In the genomic region with DNA sequence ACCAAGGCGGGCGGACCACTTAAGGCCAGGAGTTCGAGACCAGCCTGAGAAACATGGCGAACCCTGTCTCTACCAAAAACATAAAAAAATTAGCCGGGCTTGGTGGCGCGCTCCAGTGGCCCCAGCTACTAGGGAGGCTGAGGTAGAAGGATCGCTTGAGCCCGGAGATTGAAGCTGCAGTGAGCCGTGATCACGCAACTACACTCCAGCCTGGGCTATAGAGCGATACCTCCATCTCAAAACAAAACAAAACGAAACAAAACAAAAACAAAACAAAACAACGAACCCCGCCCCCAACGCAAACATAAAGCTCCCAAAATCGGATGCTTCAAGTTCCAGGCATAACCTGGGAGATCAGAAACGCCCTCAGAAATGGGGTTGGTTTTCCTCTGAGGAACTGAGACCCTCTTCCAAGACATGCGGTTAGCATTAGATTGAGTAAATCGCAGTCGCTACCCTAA, we compare ENCODE assay signal across 8 cellular contexts. TPM values are rescaled to one million over a fixed set of nuclear protein-coding genes. Genes with fewer than 3 reads are reported as not detected.
DNase-seq lines count a peak whose midpoint lies in the region; ATAC-seq and TF ChIP-seq lines count a peak whose summit lies in the region.

No MANE protein-coding gene starts in this region.

- 50 to 63% methylated on average over 6 to 21 of the region's 21 CpGs for WGBS in gastroesophageal sphincter (ENCODE audit: low coverage in 1 of 2), 2 donors

- H3K9me3 Mint-ChIP-seq in WTC11, result no peaks in the 10 kb centered on the region

- H3K4me1 Mint-ChIP-seq in WTC11, result peaks cover 17% of the 10 kb centered on the region

- H3K27ac ChIP-seq in gastroesophageal sphincter, result peak overlapping the region; percentile 75 to 97 (median 94)

- peak overlapping the region; percentile 100 for H3K27ac Mint-ChIP-seq in WTC11

- H3K4me3 ChIP-seq in H7 (ENCODE audit: insufficient read depth, low read depth, low read length) (peak overlapping the region; percentile 45), gastroesophageal sphincter (peak overlapping the region; percentile 54 to 79), skeletal muscle satellite cell (ENCODE audit: low read length) (peak overlapping the region; percentile 74)

- H3K4me1 ChIP-seq in gastroesophageal sphincter (peaks cover 0 to 37% (median 0%) of the 10 kb centered on the region in 3 donors), skeletal muscle satellite cell (ENCODE audit: control insufficient read depth, insufficient read depth, low read length) (peaks cover 11% of the 10 kb centered on the region)

- ATAC-seq in WTC11 (no peak), gastroesophageal sphincter (no peak), HG02763 (IDR thresholded peaks at IDR 0.05; ENCODE audit: unreplicated experiment) (no peak)

- TF ChIP-seq EP300 in gastroesophageal sphincter (IDR thresholded peaks at IDR 0.05), result no peak

- H3K36me3 ChIP-seq in H7 (replicated peaks; ENCODE audit: control insufficient read depth, insufficient read depth, low read length), result no peaks in the 10 kb centered on the region
- no peaks in the 10 kb centered on the region for H3K36me3 ChIP-seq in gastroesophageal sphincter
- no peaks in the 10 kb centered on the region for H3K36me3 ChIP-seq in skeletal muscle satellite cell (ENCODE audit: insufficient read depth, low read length)

- no peak for TF ChIP-seq CTCF in WTC11 (IDR thresholded peaks at IDR 0.05)
- no peak for TF ChIP-seq CTCF in gastroesophageal sphincter (IDR thresholded peaks at IDR 0.05)

- no peak for DNase-seq in H7
- DNase-seq in WTC11 (ENCODE audit: low spot score), result no peak
- no peak for DNase-seq in stimulated activated CD4-positive, alpha-beta T cell treated with anti-CD3 and anti-CD28 coated beads, Interleukin-4, amount 100 ng/mL, for 24 hours
- DNase-seq in SHP77 treated with DMSO at 0.1 percent for 48 hours (lab: John Stamatoyannopoulos, UW), result no peak
- no peak for DNase-seq in mucosa of gallbladder (ENCODE audit: low spot score)

- no peaks in the 10 kb centered on the region for H3K9me3 ChIP-seq in gastroesophageal sphincter
- H3K9me3 ChIP-seq in skeletal muscle satellite cell (replicated peaks; ENCODE audit: low read length), result no peaks in the 10 kb centered on the region

- no peak for TF ChIP-seq POLR2A in gastroesophageal sphincter (IDR thresholded peaks at IDR 0.05)

- no peaks in the 10 kb centered on the region for H3K27me3 ChIP-seq in H7 (ENCODE audit: control insufficient read depth, insufficient read depth, low read length)
- no peaks in the 10 kb centered on the region for H3K27me3 ChIP-seq in gastroesophageal sphincter
- no peaks in the 10 kb centered on the region for H3K27me3 ChIP-seq in skeletal muscle satellite cell (ENCODE audit: control insufficient read depth, insufficient read depth, low read length)

- H3K36me3 Mint-ChIP-seq in WTC11, result peaks cover 6% of the 10 kb centered on the region; the same call in 1 of the 2 replicates

- CTCF ChIA-PET in WTC11 (lab: Charles Lee), result interaction anchor here (0.9 to 2.5 kb wide), 3 partner anchors 10 to 56 kb away, joined by 3 to 21 read pairs (median 13); no protein-coding TSS in a partner anchor

- H3K4me3 Mint-ChIP-seq in WTC11, result peak overlapping the region; percentile 84

- H3K9ac ChIP-seq in skeletal muscle satellite cell (ENCODE audit: low read depth, low read length), result peak overlapping the region; percentile 81

- POLR2A ChIA-PET in WTC11 (lab: Charles Lee), result interaction anchor here (0.9 kb wide), 1 partner anchor 30 kb away, joined by 3 read pairs; no protein-coding TSS in a partner anchor

- H3K4me2 ChIP-seq in skeletal muscle satellite cell (ENCODE audit: low read length), result peak overlapping the region; percentile 82

- H3K27me3 Mint-ChIP-seq in WTC11 (ENCODE audit: low read depth), result no peaks in the 10 kb centered on the region

TF ChIP-seq in WTC11, 78 proteins besides CTCF, POLR2A, EP300 and RAD21:
- TF ChIP-seq, protein P1, sequence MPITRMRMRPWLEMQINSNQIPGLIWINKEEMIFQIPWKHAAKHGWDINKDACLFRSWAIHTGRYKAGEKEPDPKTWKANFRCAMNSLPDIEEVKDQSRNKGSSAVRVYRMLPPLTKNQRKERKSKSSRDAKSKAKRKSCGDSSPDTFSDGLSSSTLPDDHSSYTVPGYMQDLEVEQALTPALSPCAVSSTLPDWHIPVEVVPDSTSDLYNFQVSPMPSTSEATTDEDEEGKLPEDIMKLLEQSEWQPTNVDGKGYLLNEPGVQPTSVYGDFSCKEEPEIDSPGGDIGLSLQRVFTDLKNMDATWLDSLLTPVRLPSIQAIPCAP (CRISPR knock-in tag; IDR thresholded peaks at IDR 0.05), result no peak
- TF ChIP-seq GABPB1 (CRISPR knock-in tag; IDR thresholded peaks at IDR 0.05), result no peak
- no peak for TF ChIP-seq ETV6 (CRISPR knock-in tag; IDR thresholded peaks at IDR 0.05)

RNA-seq across cellular contexts. Expression of gene LRRC51, which starts 0.6 kb away (rescaled TPM):
- 4.2 and 6.7 TPM in 2 replicates for total RNA-seq in H7 (2014; rRNA removed; shearing (Covaris generic))
- 5.3 to 5.6 TPM (median 5.3 TPM) in 3 replicates for total RNA-seq in WTC11 (2021)
- 10 to 100 TPM in 2 of 4 donors, 1 to 10 TPM in 2; 6.4 to 18.4 (median 10.7) TPM for total RNA-seq in gastroesophageal sphincter
- 3.0 and 6.1 TPM in 2 replicates for total RNA-seq in skeletal muscle satellite cell (2012; rRNA removed)
- 12.9 TPM for total RNA-seq in mucosa of gallbladder

RNA-seq across cellular contexts. Expression of gene NUMA1, which starts 0.9 kb away (rescaled TPM):
- 97.5 and 125 TPM in 2 replicates for total RNA-seq in H7 (2014; rRNA removed; shearing (Covaris generic))
- total RNA-seq in WTC11 (2021), result 117 to 147 TPM (median 118 TPM) in 3 replicates
- total RNA-seq in gastroesophageal sphincter, result 100 to 1,000 TPM; 235 to 370 (median 290) TPM
- 77.3 and 92.8 TPM in 2 replicates for total RNA-seq in skeletal muscle satellite cell (2012; rRNA removed)
- 261 TPM for total RNA-seq in mucosa of gallbladder

RNA-seq across cellular contexts. Expression of gene LAMTOR1, which starts 21.9 kb away (rescaled TPM):
- 97.8 and 114 TPM in 2 replicates for total RNA-seq in H7 (2014; rRNA removed; shearing (Covaris generic))
- total RNA-seq in WTC11 (2021) (79.4 to 84.3 TPM (median 80.4 TPM) in 3 replicates), gastroesophageal sphincter (100 to 1,000 TPM in 1 of 4 donors, 10 to 100 TPM in 3; 87.1 to 103 (median 98.2) TPM), mucosa of gallbladder (81.7 TPM)
- total RNA-seq in skeletal muscle satellite cell (2012; rRNA removed), result 115 and 174 TPM in 2 replicates

RNA-seq across cellular contexts. Expression of gene TOMT, which starts 24.5 kb away (rescaled TPM):
- total RNA-seq in H7 (2014; rRNA removed; shearing (Covaris generic)), result 0.14 TPM in 1 of 2 replicates, not detected in the other
- not detected in 3 replicates for total RNA-seq in WTC11 (2021)
- total RNA-seq in gastroesophageal sphincter, result not detected
- total RNA-seq in skeletal muscle satellite cell (2012; rRNA removed), result under 0.01 TPM in 1 of 2 replicates, not detected in the other
- not detected for total RNA-seq in mucosa of gallbladder

RNA-seq across cellular contexts. Expression of gene ANAPC15, which starts 31.3 kb away (rescaled TPM):
- total RNA-seq in H7 (2014; rRNA removed; shearing (Covaris generic)), result 50.0 and 62.6 TPM in 2 replicates
- total RNA-seq in WTC11 (2021) (60.2 to 75.4 TPM (median 66.1 TPM) in 3 replicates), gastroesophageal sphincter (10 to 100 TPM; 37.0 to 55.6 (median 39.1) TPM), mucosa of gallbladder (33.3 TPM)
- 26.6 and 34.0 TPM in 2 replicates for total RNA-seq in skeletal muscle satellite cell (2012; rRNA removed)
